Comparison of ENCODE assay signal across 1 cellular context in the genomic region with DNA sequence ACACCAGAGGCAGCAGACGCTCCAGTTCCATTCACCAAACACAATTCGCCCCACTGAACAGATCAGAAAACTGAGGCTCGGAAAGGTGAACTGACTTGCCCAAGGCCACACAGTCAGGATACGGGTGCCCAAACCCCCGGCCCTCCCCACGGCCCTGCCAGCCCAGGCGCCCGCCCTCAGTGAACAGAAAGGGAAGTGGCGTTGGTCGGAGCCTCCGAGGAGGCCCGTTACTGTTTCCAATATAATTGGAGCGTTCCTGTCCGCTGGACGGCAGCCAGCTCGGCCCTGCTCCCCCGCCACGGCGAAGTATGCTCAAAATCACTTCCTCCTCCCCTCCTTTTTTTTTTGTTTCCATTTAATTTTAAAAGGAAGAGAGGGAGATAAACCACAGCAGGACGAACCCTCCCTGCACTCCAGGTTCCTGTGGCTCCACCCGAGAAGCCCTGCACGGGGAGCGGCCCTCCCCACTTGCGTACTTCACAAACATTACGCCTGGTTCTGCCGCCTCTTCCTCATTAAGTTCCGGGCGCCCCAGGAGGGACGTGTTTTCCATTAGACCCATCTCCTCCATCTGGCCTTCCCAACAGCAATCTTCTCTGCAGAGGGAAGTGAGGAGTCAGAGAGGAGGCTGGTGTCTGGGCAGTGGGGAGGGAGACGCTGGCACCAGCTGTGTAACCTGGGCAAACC.
TF ChIP-seq lines count a peak whose summit lies in the region.

No MANE protein-coding gene starts in this region.

TF ChIP-seq in SK-N-SH, 30 proteins besides CTCF, POLR2A, EP300 and RAD21 (continued from another document):
- TF ChIP-seq EZH2phosphoT487 (IDR thresholded peaks at IDR 0.05; ENCODE audit: borderline replicate concordance, low read depth) (no peak), ELF1 (IDR thresholded peaks at IDR 0.05) (no peak), POLR2AphosphoS5 (IDR thresholded peaks at IDR 0.05; ENCODE audit: low read depth, low read length) (peak; percentile 12; the same call in 1 of the 2 replicates), NRF1 (IDR thresholded peaks at IDR 0.05; ENCODE audit: low read depth, low read length) (no peak), SMC3 (IDR thresholded peaks at IDR 0.05; ENCODE audit: low read depth, low read length) (no peak; the same call in 1 of the 2 replicates), SIN3A (IDR thresholded peaks at IDR 0.05; ENCODE audit: borderline replicate concordance, low read depth, low read length) (peak; percentile 22; the same call in 1 of the 2 replicates), MEF2A (IDR thresholded peaks at IDR 0.05; ENCODE audit: borderline replicate concordance, low read depth) (no peak), RCOR1 (IDR thresholded peaks at IDR 0.05; ENCODE audit: low read length) (peak; percentile 75), YY1 (IDR thresholded peaks at IDR 0.05; ENCODE audit: low read depth) (no peak), FOXJ3 (CRISPR knock-in tag; IDR thresholded peaks at IDR 0.05) (peak; percentile 83), TAF1 (IDR thresholded peaks at IDR 0.05; ENCODE audit: borderline replicate concordance, low read depth, low read length) (no peak), CHD2 (IDR thresholded peaks at IDR 0.05; ENCODE audit: low read length, partially characterized antibody) (no peak), GATA2 (CRISPR knock-in tag; IDR thresholded peaks at IDR 0.05) (peak; percentile 57), TCF12 (IDR thresholded peaks at IDR 0.05) (peak; percentile 75), NFIC (IDR thresholded peaks at IDR 0.05; ENCODE audit: borderline replicate concordance) (peak; percentile 86)
- TF ChIP-seq, protein P1, sequence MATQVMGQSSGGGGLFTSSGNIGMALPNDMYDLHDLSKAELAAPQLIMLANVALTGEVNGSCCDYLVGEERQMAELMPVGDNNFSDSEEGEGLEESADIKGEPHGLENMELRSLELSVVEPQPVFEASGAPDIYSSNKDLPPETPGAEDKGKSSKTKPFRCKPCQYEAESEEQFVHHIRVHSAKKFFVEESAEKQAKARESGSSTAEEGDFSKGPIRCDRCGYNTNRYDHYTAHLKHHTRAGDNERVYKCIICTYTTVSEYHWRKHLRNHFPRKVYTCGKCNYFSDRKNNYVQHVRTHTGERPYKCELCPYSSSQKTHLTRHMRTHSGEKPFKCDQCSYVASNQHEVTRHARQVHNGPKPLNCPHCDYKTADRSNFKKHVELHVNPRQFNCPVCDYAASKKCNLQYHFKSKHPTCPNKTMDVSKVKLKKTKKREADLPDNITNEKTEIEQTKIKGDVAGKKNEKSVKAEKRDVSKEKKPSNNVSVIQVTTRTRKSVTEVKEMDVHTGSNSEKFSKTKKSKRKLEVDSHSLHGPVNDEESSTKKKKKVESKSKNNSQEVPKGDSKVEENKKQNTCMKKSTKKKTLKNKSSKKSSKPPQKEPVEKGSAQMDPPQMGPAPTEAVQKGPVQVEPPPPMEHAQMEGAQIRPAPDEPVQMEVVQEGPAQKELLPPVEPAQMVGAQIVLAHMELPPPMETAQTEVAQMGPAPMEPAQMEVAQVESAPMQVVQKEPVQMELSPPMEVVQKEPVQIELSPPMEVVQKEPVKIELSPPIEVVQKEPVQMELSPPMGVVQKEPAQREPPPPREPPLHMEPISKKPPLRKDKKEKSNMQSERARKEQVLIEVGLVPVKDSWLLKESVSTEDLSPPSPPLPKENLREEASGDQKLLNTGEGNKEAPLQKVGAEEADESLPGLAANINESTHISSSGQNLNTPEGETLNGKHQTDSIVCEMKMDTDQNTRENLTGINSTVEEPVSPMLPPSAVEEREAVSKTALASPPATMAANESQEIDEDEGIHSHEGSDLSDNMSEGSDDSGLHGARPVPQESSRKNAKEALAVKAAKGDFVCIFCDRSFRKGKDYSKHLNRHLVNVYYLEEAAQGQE (IDR thresholded peaks at IDR 0.05; ENCODE audit: low read depth, low read length) = no peak
- TF ChIP-seq, protein P2, sequence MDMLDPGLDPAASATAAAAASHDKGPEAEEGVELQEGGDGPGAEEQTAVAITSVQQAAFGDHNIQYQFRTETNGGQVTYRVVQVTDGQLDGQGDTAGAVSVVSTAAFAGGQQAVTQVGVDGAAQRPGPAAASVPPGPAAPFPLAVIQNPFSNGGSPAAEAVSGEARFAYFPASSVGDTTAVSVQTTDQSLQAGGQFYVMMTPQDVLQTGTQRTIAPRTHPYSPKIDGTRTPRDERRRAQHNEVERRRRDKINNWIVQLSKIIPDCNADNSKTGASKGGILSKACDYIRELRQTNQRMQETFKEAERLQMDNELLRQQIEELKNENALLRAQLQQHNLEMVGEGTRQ (IDR thresholded peaks at IDR 0.05; ENCODE audit: borderline replicate concordance, low read depth, low read length) = no peak
- TF ChIP-seq, protein P3, sequence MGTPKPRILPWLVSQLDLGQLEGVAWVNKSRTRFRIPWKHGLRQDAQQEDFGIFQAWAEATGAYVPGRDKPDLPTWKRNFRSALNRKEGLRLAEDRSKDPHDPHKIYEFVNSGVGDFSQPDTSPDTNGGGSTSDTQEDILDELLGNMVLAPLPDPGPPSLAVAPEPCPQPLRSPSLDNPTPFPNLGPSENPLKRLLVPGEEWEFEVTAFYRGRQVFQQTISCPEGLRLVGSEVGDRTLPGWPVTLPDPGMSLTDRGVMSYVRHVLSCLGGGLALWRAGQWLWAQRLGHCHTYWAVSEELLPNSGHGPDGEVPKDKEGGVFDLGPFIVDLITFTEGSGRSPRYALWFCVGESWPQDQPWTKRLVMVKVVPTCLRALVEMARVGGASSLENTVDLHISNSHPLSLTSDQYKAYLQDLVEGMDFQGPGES (IDR thresholded peaks at IDR 0.05; ENCODE audit: low read depth, low read length) = no peak
